1 cellular context compared by ENCODE assay signal in the genomic region with DNA sequence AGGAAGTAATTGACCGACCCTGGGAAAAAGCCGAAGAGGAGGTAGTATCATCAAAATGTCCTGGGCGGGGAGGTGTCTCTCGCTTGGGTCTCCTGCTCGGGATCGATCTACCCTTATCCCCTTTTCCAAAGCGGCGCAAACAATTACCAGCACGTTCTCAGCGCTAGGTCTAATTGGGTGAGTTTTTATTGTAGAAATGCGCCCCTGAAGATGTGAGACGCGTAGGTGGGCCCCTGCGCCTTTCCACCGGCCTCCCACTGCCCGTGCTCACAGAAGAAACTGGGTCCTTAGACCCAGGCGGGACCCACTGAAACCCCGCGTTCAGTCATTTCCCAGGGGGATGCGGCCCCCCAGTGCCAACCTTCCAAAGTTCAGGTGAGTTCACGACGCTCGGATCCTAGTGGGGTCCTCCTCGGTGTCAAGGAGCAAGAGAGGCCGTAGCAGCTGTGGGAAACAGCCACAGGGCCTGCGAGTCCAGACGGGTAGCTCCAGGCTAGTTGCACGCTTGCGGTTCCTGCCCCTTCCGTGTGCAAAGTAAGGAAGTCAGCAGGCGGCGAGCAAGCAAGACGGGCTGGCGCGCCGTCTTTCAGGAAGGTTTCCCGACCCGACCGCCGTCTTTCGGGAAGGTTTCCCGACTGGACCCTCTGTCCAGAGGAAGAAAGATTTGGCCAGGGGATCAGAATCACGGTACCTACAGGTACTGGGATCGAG.
TF ChIP-seq lines count a peak whose summit lies in the region.

No MANE protein-coding gene starts in this region.

TF ChIP-seq in neural cell, 6 proteins besides CTCF, POLR2A, EP300 and RAD21 (continued from another document):
- TF ChIP-seq, protein P1, sequence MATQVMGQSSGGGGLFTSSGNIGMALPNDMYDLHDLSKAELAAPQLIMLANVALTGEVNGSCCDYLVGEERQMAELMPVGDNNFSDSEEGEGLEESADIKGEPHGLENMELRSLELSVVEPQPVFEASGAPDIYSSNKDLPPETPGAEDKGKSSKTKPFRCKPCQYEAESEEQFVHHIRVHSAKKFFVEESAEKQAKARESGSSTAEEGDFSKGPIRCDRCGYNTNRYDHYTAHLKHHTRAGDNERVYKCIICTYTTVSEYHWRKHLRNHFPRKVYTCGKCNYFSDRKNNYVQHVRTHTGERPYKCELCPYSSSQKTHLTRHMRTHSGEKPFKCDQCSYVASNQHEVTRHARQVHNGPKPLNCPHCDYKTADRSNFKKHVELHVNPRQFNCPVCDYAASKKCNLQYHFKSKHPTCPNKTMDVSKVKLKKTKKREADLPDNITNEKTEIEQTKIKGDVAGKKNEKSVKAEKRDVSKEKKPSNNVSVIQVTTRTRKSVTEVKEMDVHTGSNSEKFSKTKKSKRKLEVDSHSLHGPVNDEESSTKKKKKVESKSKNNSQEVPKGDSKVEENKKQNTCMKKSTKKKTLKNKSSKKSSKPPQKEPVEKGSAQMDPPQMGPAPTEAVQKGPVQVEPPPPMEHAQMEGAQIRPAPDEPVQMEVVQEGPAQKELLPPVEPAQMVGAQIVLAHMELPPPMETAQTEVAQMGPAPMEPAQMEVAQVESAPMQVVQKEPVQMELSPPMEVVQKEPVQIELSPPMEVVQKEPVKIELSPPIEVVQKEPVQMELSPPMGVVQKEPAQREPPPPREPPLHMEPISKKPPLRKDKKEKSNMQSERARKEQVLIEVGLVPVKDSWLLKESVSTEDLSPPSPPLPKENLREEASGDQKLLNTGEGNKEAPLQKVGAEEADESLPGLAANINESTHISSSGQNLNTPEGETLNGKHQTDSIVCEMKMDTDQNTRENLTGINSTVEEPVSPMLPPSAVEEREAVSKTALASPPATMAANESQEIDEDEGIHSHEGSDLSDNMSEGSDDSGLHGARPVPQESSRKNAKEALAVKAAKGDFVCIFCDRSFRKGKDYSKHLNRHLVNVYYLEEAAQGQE (IDR thresholded peaks at IDR 0.05; ENCODE audit: borderline replicate concordance), result no peak
- TF ChIP-seq MXI1 (conservative IDR thresholded peaks at IDR 0.05; ENCODE audit: poor library complexity, severe bottlenecking) (no peak), POLR2AphosphoS5 (IDR thresholded peaks at IDR 0.05) (no peak)
